ENCODE assay signal across 14 cellular contexts in genomic region chr19:9407827-9408226, GRCh38. TPM values are rescaled to one million over a fixed set of nuclear protein-coding genes. Genes with fewer than 3 reads are reported as not detected.
DNase-seq lines count a peak whose midpoint lies in the region; TF ChIP-seq lines count a peak whose summit lies in the region.
"Had no signal": no experiment of that assay in that cellular context is flagged by ENCODE, and none has a peak within 500 bp of the region (broad histone marks: within the 10 kb centered on the region; RNA-seq: fewer than 3 reads in every experiment).

No MANE protein-coding gene starts in this region.

- H3K9ac ChIP-seq in mammary epithelial cell (ENCODE audit: insufficient read depth, low read length) (no peak overlapping the region), subcutaneous abdominal adipose tissue (ENCODE audit: low read length in 5 of 5) (no peak overlapping the region)

- H3K79me2 ChIP-seq in mammary epithelial cell (ENCODE audit: insufficient read depth, low read length), result no peaks in the 10 kb centered on the region

- DNase-seq in mammary epithelial cell, result no peak
- DNase-seq in breast epithelium (ENCODE audit: low spot score in 2 of 2), result no peak
- peak; percentile 11 to 45 for DNase-seq in SJCRH30
- no peak for DNase-seq in epithelial cell of prostate (ENCODE audit: low read depth, low spot score)
- no peak for DNase-seq in NCI-H510A treated with DMSO at 0.1 percent for 48 hours (lab: John Stamatoyannopoulos, UW)
- no peak for DNase-seq in cerebellar nuclear complex (lab: John Stamatoyannopoulos, UW)
- no peak for DNase-seq in NCI-H82 (lab: John Stamatoyannopoulos, UW)
- DNase-seq: BE2C, NCI-H1092, NCI-H446 treated with DMSO at 0.1 percent for 48 hours, SIG-M5, sigmoid colon, upper lobe of left lung had no signal

- no peak overlapping the region for H3K4me3 ChIP-seq in mammary epithelial cell (replicated peaks in 1 of 3; ENCODE audit: insufficient read depth in 1 of 3, low read depth in 2 of 3, low read length in 3 of 3)
- H3K4me3 ChIP-seq in breast epithelium, result peak overlapping the region in 1 of 3 donors; percentile 72
- peak overlapping the region; percentile 70 for H3K4me3 ChIP-seq in SJCRH30
- peak overlapping the region; percentile 24 to 75 (median 51) for H3K4me3 ChIP-seq in subcutaneous abdominal adipose tissue (ENCODE audit: low read depth in 1 of 5, low read length in 5 of 5)

- CTCF ChIA-PET in mammary epithelial cell (lab: Charles Lee; ENCODE audit: low non-redundant PET), result no interaction called here

- BruUV-seq in mammary epithelial cell (replicated peaks; lab: Mats Ljungman, UMichigan), result no TSS peak

- H3K27ac ChIP-seq in mammary epithelial cell (ENCODE audit: insufficient read depth, low read depth, low read length) (no peak overlapping the region), breast epithelium (no peak overlapping the region), SJCRH30 (peak overlapping the region; percentile 38), epithelial cell of prostate (peak overlapping the region; percentile 58), subcutaneous abdominal adipose tissue (ENCODE audit: low read depth, low read length) (no peak overlapping the region)
- H3K27ac ChIP-seq: upper lobe of left lung had no signal

- H3K9me3 ChIP-seq in mammary epithelial cell (replicated peaks; ENCODE audit: insufficient read depth, low read length), result peaks cover 36% of the 10 kb centered on the region
- peaks cover 76 to 99% of the 10 kb centered on the region in 2 donors for H3K9me3 ChIP-seq in breast epithelium
- peaks cover 5% of the 10 kb centered on the region for H3K9me3 ChIP-seq in SJCRH30 (replicated peaks)
- peaks cover 43 to 85% (median 75%) of the 10 kb centered on the region in 5 donors for H3K9me3 ChIP-seq in subcutaneous abdominal adipose tissue (ENCODE audit: control insufficient read depth in 5 of 5, low read length in 5 of 5)

- WGBS in mammary epithelial cell (ENCODE audit: low coverage, missing lambda C conversion rate), result 82% methylated on average over 5 of the region's 5 CpGs

- intact Hi-C loops in mammary epithelial cell (cut with micrococcal nuclease), result loop anchor here (2.0 kb wide), 1 partner anchor 27 kb away; the partner anchor contains the start of gene ZNF266
- intact Hi-C loops in breast epithelium (cut with DNase I; ENCODE audit: low total_unique reads), result no loop called here

- TF ChIP-seq CTCF in mammary epithelial cell (conservative IDR thresholded peaks at IDR 0.05 in 1 of 2, IDR thresholded peaks at IDR 0.05 in 1 of 2; ENCODE audit: extremely low read depth in 1 of 2, insufficient read depth in 1 of 2, low read depth in 1 of 2, low read length in 2 of 2), result no peak
- no peak for TF ChIP-seq CTCF in breast epithelium (IDR thresholded peaks at IDR 0.05)

- H3K4me1 ChIP-seq in mammary epithelial cell (ENCODE audit: insufficient read depth, low read length), result no peaks in the 10 kb centered on the region
- H3K4me1 ChIP-seq in breast epithelium, result no peaks in the 10 kb centered on the region
- no peaks in the 10 kb centered on the region for H3K4me1 ChIP-seq in SJCRH30
- H3K4me1 ChIP-seq in subcutaneous abdominal adipose tissue (ENCODE audit: control insufficient read depth in 5 of 5, insufficient read depth in 5 of 5, low read length in 5 of 5), result peaks cover 3 to 17% (median 10%) of the 10 kb centered on the region in 5 donors
- H3K4me1 ChIP-seq: BE2C had no signal

- H3K27me3 ChIP-seq in mammary epithelial cell (ENCODE audit: insufficient read depth, low read length), result no peaks in the 10 kb centered on the region
- no peaks in the 10 kb centered on the region for H3K27me3 ChIP-seq in breast epithelium
- H3K27me3 ChIP-seq in SJCRH30, result no peaks in the 10 kb centered on the region
- no peaks in the 10 kb centered on the region for H3K27me3 ChIP-seq in subcutaneous abdominal adipose tissue (ENCODE audit: control insufficient read depth in 5 of 5, insufficient read depth in 4 of 5, low read length in 5 of 5)
- H3K27me3 ChIP-seq: BE2C, sigmoid colon, upper lobe of left lung had no signal

- no peaks in the 10 kb centered on the region for H4K20me1 ChIP-seq in mammary epithelial cell (ENCODE audit: insufficient read depth, low read length)

- H3K36me3 ChIP-seq in mammary epithelial cell (ENCODE audit: insufficient read depth, low read length), result no peaks in the 10 kb centered on the region
- H3K36me3 ChIP-seq in breast epithelium, result peaks cover 5% of the 10 kb centered on the region
- H3K36me3 ChIP-seq in SJCRH30, result peaks cover 15% of the 10 kb centered on the region
- peaks cover 5 to 12% (median 6%) of the 10 kb centered on the region in 5 donors for H3K36me3 ChIP-seq in subcutaneous abdominal adipose tissue (ENCODE audit: control insufficient read depth in 5 of 5, insufficient read depth in 5 of 5, low read length in 5 of 5)

- TF ChIP-seq POLR2A in breast epithelium (IDR thresholded peaks at IDR 0.05), result no peak

- dilution Hi-C loops in mammary epithelial cell (cut with HindIII; ENCODE audit: low sequenced_read_pairs), result no loop called here

- peak overlapping the region; percentile 99 for H2AFZ ChIP-seq in mammary epithelial cell (ENCODE audit: low read depth, low read length)

- no peak overlapping the region for H3K4me2 ChIP-seq in mammary epithelial cell (ENCODE audit: insufficient read depth, low read depth, low read length)

- in situ Hi-C loops in mammary epithelial cell (cut with MboI; ENCODE audit: low sequenced_read_pairs in 2 of 2), result no loop called here

RNA-seq across cellular contexts. Expression of gene ZNF266, which starts 27.5 kb away (rescaled TPM):
- total RNA-seq in mammary epithelial cell (10 to 100 TPM; 10.5 to 14.2 TPM), breast epithelium (10 to 100 TPM; 20.5 to 45.8 (median 44.2) TPM)
- polyA plus RNA-seq in mammary epithelial cell, result 6.5 TPM
- polyA minus RNA-seq in mammary epithelial cell, result 13.6 TPM
- 13.5 and 14.8 TPM in 2 replicates for total RNA-seq in SJCRH30 (2014; rRNA removed; shearing (Covaris generic))

RNA-seq across cellular contexts. Expression of gene ZNF177, which starts 45.0 kb away (rescaled TPM):
- total RNA-seq in mammary epithelial cell, result 1 to 10 TPM; 1.0 to 1.2 TPM
- polyA plus RNA-seq in mammary epithelial cell, result 0.54 TPM
- not detected for polyA minus RNA-seq in mammary epithelial cell
- 1 to 10 TPM; 2.9 to 8.3 (median 3.6) TPM for total RNA-seq in breast epithelium
- 3.0 and 3.8 TPM in 2 replicates for total RNA-seq in SJCRH30 (2014; rRNA removed; shearing (Covaris generic))

Comparison
In these comparisons a context has a peak if more than half of its experiments do, and no peak if none do; other contexts are left out.
1. DNase-seq: peak in SJCRH30 (2 of 2); none in mammary epithelial cell (single experiment), breast epithelium (0 of 2), epithelial cell of prostate (single experiment), NCI-H510A treated with DMSO at 0.1 percent for 48 hours (single experiment), cerebellar nuclear complex (0 of 2) and NCI-H82 (single experiment).
2. H3K27ac ChIP-seq: peak in SJCRH30 (single experiment) and epithelial cell of prostate (single experiment); none in mammary epithelial cell (single experiment), breast epithelium (0 of 2) and subcutaneous abdominal adipose tissue (single experiment).
3. H3K4me3 ChIP-seq: peak in SJCRH30 (single experiment) and subcutaneous abdominal adipose tissue (5 of 5); none in mammary epithelial cell (0 of 3).